In genomic region chr15:99435138-99435695, GRCh38 we compare ENCODE assay signal across 9 cellular contexts.
A peak's percentile ranks its signal among the peaks of the same experiment; 100 is the strongest.
DNase-seq lines count a peak whose midpoint lies in the region; ATAC-seq and TF ChIP-seq lines count a peak whose summit lies in the region.
"Had no signal": no experiment of that assay in that cellular context is flagged by ENCODE, and none has a peak within 500 bp of the region (broad histone marks: within the 10 kb centered on the region; RNA-seq: fewer than 3 reads in every experiment).

No MANE protein-coding gene starts in this region.

- H3K27ac ChIP-seq in Peyer's patch (peak overlapping the region; percentile 32 to 71 (median 48)), tibial artery (no peak overlapping the region)

- DNase-seq in activated T-cell treated with anti-CD3 and anti-CD28 coated beads, Interleukin-2, amount 50 U/mL, for 1 hour = peak; percentile 14
- DNase-seq in activated T-cell treated with anti-CD3 and anti-CD28 coated beads, Interleukin-2, amount 50 U/mL, for 24 hours = no peak
- peak; percentile 42 to 84 (median 82) for DNase-seq in Peyer's patch
- peak; percentile 67 for DNase-seq in kidney tubule cell (ENCODE audit: low spot score)
- peak; percentile 17 to 60 for DNase-seq in tibial artery
- DNase-seq in amygdala (lab: John Stamatoyannopoulos, UW) = no peak
- no peak for DNase-seq in D341Med (ENCODE audit: low spot score)

- no peaks in the 10 kb centered on the region for H3K36me3 Mint-ChIP-seq in activated T-cell treated with anti-CD3 and anti-CD28 coated beads, Interleukin-2, amount 50 U/mL, for 24 hours (ENCODE audit: low read depth)

- H3K36me3 ChIP-seq in Peyer's patch = no peaks in the 10 kb centered on the region
- H3K36me3 ChIP-seq in tibial artery = no peaks in the 10 kb centered on the region

- no peak for ATAC-seq in GM21529 (IDR thresholded peaks at IDR 0.05; ENCODE audit: unreplicated experiment)

- intact Hi-C loops in tibial artery (cut with DNase I; ENCODE audit: low total_unique reads) = loop anchor here (10.0 kb wide), 1 partner anchor 130 kb away; the partner anchor contains the start of gene MEF2A

- no peak for TF ChIP-seq POLR2A in Peyer's patch (IDR thresholded peaks at IDR 0.05)

- no peak overlapping the region for H3K4me3 Mint-ChIP-seq in activated T-cell treated with anti-CD3 and anti-CD28 coated beads, Interleukin-2, amount 50 U/mL, for 24 hours
- H3K4me3 Mint-ChIP-seq: neural crest cell had no signal

- no peaks in the 10 kb centered on the region for H3K27me3 ChIP-seq in Peyer's patch
- H3K27me3 ChIP-seq in tibial artery = no peaks in the 10 kb centered on the region

- H3K9me3 ChIP-seq in Peyer's patch = no peaks in the 10 kb centered on the region
- H3K9me3 ChIP-seq in tibial artery = no peaks in the 10 kb centered on the region

- no peaks in the 10 kb centered on the region for H3K27me3 Mint-ChIP-seq in activated T-cell treated with anti-CD3 and anti-CD28 coated beads, Interleukin-2, amount 50 U/mL, for 24 hours

- no peak overlapping the region for H3K27ac Mint-ChIP-seq in activated T-cell treated with anti-CD3 and anti-CD28 coated beads, Interleukin-2, amount 50 U/mL, for 24 hours

- H3K4me3 ChIP-seq in Peyer's patch (peak overlapping the region in 2 of 4 donors; percentile 3 to 13), tibial artery (no peak overlapping the region)

- peaks cover 0 to 38% (median 21%) of the 10 kb centered on the region in 4 donors for H3K4me1 ChIP-seq in Peyer's patch
- peaks cover 4 to 47% (median 29%) of the 10 kb centered on the region in 4 donors for H3K4me1 ChIP-seq in tibial artery

- no peaks in the 10 kb centered on the region for H3K9me3 Mint-ChIP-seq in activated T-cell treated with anti-CD3 and anti-CD28 coated beads, Interleukin-2, amount 50 U/mL, for 24 hours
- H3K9me3 Mint-ChIP-seq: neural crest cell had no signal

- TF ChIP-seq CTCF in Peyer's patch (IDR thresholded peaks at IDR 0.05) (peak in 3 of 6 experiments; percentile 11 to 31 (median 17)), tibial artery (IDR thresholded peaks at IDR 0.05) (no peak)

- H3K4me1 Mint-ChIP-seq in activated T-cell treated with anti-CD3 and anti-CD28 coated beads, Interleukin-2, amount 50 U/mL, for 24 hours (ENCODE audit: low read depth) = peaks cover 61% of the 10 kb centered on the region

Comparison
In these comparisons a context has a peak if more than half of its experiments do, and no peak if none do; other contexts are left out.
1. DNase-seq: peak in activated T-cell treated with anti-CD3 and anti-CD28 coated beads, Interleukin-2, amount 50 U/mL, for 1 hour (single experiment), Peyer's patch (3 of 3), kidney tubule cell (single experiment) and tibial artery (2 of 2); none in activated T-cell treated with anti-CD3 and anti-CD28 coated beads, Interleukin-2, amount 50 U/mL, for 24 hours (single experiment), amygdala (0 of 56) and D341Med (single experiment).
2. H3K27ac ChIP-seq: peak in Peyer's patch (4 of 4); none in tibial artery (0 of 2).